In the genomic region with DNA sequence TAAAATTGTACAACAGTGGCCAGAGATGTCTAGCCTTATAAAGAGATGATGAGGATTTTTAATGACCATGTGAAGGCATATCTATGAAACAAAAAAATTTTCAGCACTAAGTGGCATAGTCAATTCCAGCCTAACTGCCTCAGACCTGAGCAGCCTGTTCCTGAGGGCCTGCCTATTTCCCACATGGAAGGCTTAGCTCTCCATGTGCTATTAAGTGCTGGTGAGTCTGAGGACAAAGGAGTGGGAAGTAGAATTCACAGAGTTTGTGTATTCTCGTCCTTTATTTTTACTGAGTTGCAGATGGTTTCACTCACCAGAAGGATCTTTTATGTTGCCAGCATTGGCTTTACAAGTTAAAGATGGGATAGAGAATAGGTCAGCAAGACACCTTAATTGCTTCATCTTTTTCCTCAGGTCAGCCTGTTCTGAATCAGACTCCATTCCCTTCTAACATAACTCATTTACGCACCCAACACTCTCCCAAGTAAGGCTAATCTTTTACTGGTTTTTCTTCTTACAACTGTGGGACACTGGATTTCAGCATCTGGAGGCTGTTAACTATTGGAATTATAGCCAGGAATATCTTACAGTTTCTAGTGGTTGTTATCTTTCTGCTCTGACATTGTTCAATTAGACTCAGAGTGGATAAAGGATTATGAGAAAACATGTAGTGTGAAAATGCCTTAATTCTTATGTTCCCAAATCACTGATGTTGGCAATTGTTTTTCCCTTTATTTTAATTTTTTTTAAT, we compare ENCODE assay signal across 22 cellular contexts.
"Had no signal": no experiment of that assay in that cellular context is flagged by ENCODE, and none has a peak within 500 bp of the region (broad histone marks: within the 10 kb centered on the region; RNA-seq: fewer than 3 reads in every experiment).

No MANE protein-coding gene starts in this region.

- H3K36me3 Mint-ChIP-seq: activated CD8-positive, alpha-beta memory T cell treated with anti-CD3 and anti-CD28 coated beads, Interleukin-2, amount 10 ng/mL, durations not matched to agents 7 days and 5 days; activated naive CD4-positive, alpha-beta T cell treated with anti-CD3 and anti-CD28 coated beads, Interleukin-2, amount 50 U/mL, for 72 hours had no signal

- H3K27me3 Mint-ChIP-seq: activated CD4-positive, alpha-beta T cell treated with anti-CD3 and anti-CD28 coated beads, Interleukin-2, amount 10 ng/mL, durations not matched to agents 24 days and 14 days; activated CD8-positive, alpha-beta memory T cell treated with anti-CD3 and anti-CD28 coated beads, Interleukin-2, amount 10 ng/mL, durations not matched to agents 7 days and 5 days; activated naive CD8-positive, alpha-beta T cell treated with anti-CD3 and anti-CD28 coated beads, Interleukin-2, amount 50 U/mL, for 24 hours; activated T-cell treated with anti-CD3 and anti-CD28 coated beads, Interleukin-2, amount 50 U/mL, for 24 hours had no signal

- ATAC-seq: activated CD8-positive, alpha-beta memory T cell treated with anti-CD3 and anti-CD28 coated beads, Interleukin-2, amount 10 ng/mL, durations not matched to agents 7 days and 5 days; activated naive CD4-positive, alpha-beta T cell treated with anti-CD3 and anti-CD28 coated beads, Interleukin-2, amount 50 U/mL, for 72 hours; activated naive CD8-positive, alpha-beta T cell treated with anti-CD3 and anti-CD28 coated beads, Interleukin-2, amount 50 U/mL, for 24 hours; body of pancreas had no signal

- H3K27ac Mint-ChIP-seq: activated CD4-positive, alpha-beta T cell treated with anti-CD3 and anti-CD28 coated beads, Interleukin-2, amount 10 ng/mL, durations not matched to agents 24 days and 14 days; activated CD8-positive, alpha-beta memory T cell treated with anti-CD3 and anti-CD28 coated beads, Interleukin-2, amount 10 ng/mL, durations not matched to agents 7 days and 5 days; activated naive CD4-positive, alpha-beta T cell treated with anti-CD3 and anti-CD28 coated beads, Interleukin-2, amount 50 U/mL, for 72 hours; activated naive CD8-positive, alpha-beta T cell treated with anti-CD3 and anti-CD28 coated beads, Interleukin-2, amount 50 U/mL, for 24 hours; activated T-cell treated with anti-CD3 and anti-CD28 coated beads, Interleukin-2, amount 50 U/mL, for 24 hours; activated T-helper 1 cell treated with anti-CD3 and anti-CD28 coated beads, Interleukin-12 subunit alpha, Interleukin-12 subunit beta, Interleukin-2, Interleukin-4 antibody, amounts not matched to agents 30 ng/mL and 10 ng/mL and 1 ng/mL, durations not matched to agents 14 hours and 24 hours and 36 hours; T-helper 1 cell treated with Interleukin-12 subunit alpha and Interleukin-12 subunit beta and Interleukin-4 antibody, amounts not matched to agents 30 μg/mL and 1 μg/mL, for 36 hours had no signal

- H3K4me1 Mint-ChIP-seq: activated CD4-positive, alpha-beta T cell treated with anti-CD3 and anti-CD28 coated beads, Interleukin-2, amount 10 ng/mL, durations not matched to agents 24 days and 14 days; activated CD8-positive, alpha-beta memory T cell treated with anti-CD3 and anti-CD28 coated beads, Interleukin-2, amount 10 ng/mL, durations not matched to agents 7 days and 5 days; activated naive CD8-positive, alpha-beta T cell treated with anti-CD3 and anti-CD28 coated beads, Interleukin-2, amount 50 U/mL, for 24 hours had no signal

- H3K4me3 Mint-ChIP-seq: activated CD4-positive, alpha-beta T cell treated with anti-CD3 and anti-CD28 coated beads, Interleukin-2, amount 10 ng/mL, durations not matched to agents 24 days and 14 days; activated CD8-positive, alpha-beta memory T cell treated with anti-CD3 and anti-CD28 coated beads, Interleukin-2, amount 10 ng/mL, durations not matched to agents 7 days and 5 days; activated naive CD8-positive, alpha-beta T cell treated with anti-CD3 and anti-CD28 coated beads, Interleukin-2, amount 50 U/mL, for 24 hours; activated T-cell treated with anti-CD3 and anti-CD28 coated beads, Interleukin-2, amount 50 U/mL, for 24 hours; activated T-helper 1 cell treated with anti-CD3 and anti-CD28 coated beads, Interleukin-12 subunit alpha, Interleukin-12 subunit beta, Interleukin-2, Interleukin-4 antibody, amounts not matched to agents 30 ng/mL and 10 ng/mL and 1 ng/mL, durations not matched to agents 14 hours and 24 hours and 36 hours; T-helper 1 cell treated with Interleukin-12 subunit alpha and Interleukin-12 subunit beta and Interleukin-4 antibody, amounts not matched to agents 30 μg/mL and 1 μg/mL, for 36 hours had no signal

- H3K9me3 Mint-ChIP-seq: activated CD4-positive, alpha-beta T cell treated with anti-CD3 and anti-CD28 coated beads, Interleukin-2, amount 10 ng/mL, durations not matched to agents 24 days and 14 days; activated naive CD4-positive, alpha-beta T cell treated with anti-CD3 and anti-CD28 coated beads, Interleukin-2, amount 50 U/mL, for 72 hours; activated naive CD8-positive, alpha-beta T cell treated with anti-CD3 and anti-CD28 coated beads, Interleukin-2, amount 50 U/mL, for 24 hours; activated T-cell treated with anti-CD3 and anti-CD28 coated beads, Interleukin-2, amount 50 U/mL, for 24 hours; activated T-helper 1 cell treated with anti-CD3 and anti-CD28 coated beads, Interleukin-12 subunit alpha, Interleukin-12 subunit beta, Interleukin-2, Interleukin-4 antibody, amounts not matched to agents 30 ng/mL and 10 ng/mL and 1 ng/mL, durations not matched to agents 14 hours and 24 hours and 36 hours; T-helper 1 cell treated with Interleukin-12 subunit alpha and Interleukin-12 subunit beta and Interleukin-4 antibody, amounts not matched to agents 30 μg/mL and 1 μg/mL, for 36 hours had no signal

- DNase-seq: activated CD4-positive, alpha-beta T cell treated with anti-CD3 and anti-CD28 coated beads, Interleukin-2, amount 10 ng/mL, durations not matched to agents 24 days and 14 days; activated CD4-positive, alpha-beta T cell treated with anti-CD3 and anti-CD28 coated beads, Interleukin-2, amount 50 U/mL, for 48 hours; activated CD4-positive, CD25-positive, alpha-beta regulatory T cell treated with anti-CD3 and anti-CD28 coated beads, Interleukin-2, amount 50 U/mL, for 72 hours; activated CD8-positive, alpha-beta memory T cell treated with anti-CD3 and anti-CD28 coated beads, Interleukin-2, amount 10 ng/mL, durations not matched to agents 7 days and 5 days; activated effector memory CD4-positive, alpha-beta T cell treated with Interleukin-2 at 50 U/mL for 16 hours; activated naive CD4-positive, alpha-beta T cell treated with Interleukin-2 at 50 U/mL for 16 hours; activated naive CD8-positive, alpha-beta T cell treated with anti-CD3 and anti-CD28 coated beads, Interleukin-2, amount 50 U/mL, for 24 hours; activated T-cell treated with anti-CD3 and anti-CD28 coated beads, Interleukin-2, amount 50 U/mL, for 24 hours; amniotic stem cell; body of pancreas; NCI-H1092; NCI-H1417; NCI-H1694; NCI-H2029 treated with DMSO at 0.1 percent for 48 hours; NCI-H510A treated with DMSO at 0.1 percent for 48 hours; NCI-H69; NK-92 treated with Interleukin-12 subunit alpha and Interleukin-12 subunit beta, amount 100 ng/mL, for 24 hours; Peyer's patch; SHP77 treated with DMSO at 0.1 percent for 48 hours had no signal
